Comparison of ENCODE assay signal across 8 cellular contexts in genomic region chrX:71859637-71860036, GRCh38. TPM values are rescaled to one million over a fixed set of nuclear protein-coding genes. Genes with fewer than 3 reads are reported as not detected.
A peak's percentile ranks its signal among the peaks of the same experiment; 100 is the strongest.
DNase-seq lines count a peak whose midpoint lies in the region; ATAC-seq and TF ChIP-seq lines count a peak whose summit lies in the region.

No MANE protein-coding gene starts in this region.

- peak; percentile 63 for TF ChIP-seq RAD21 in Ishikawa (IDR thresholded peaks at IDR 0.05; ENCODE audit: low read depth)

- 3% methylated on average over 3 of the region's 3 CpGs for WGBS in esophagus muscularis mucosa

- no peaks in the 10 kb centered on the region for H3K4me1 Mint-ChIP-seq in stimulated activated memory B cell treated with anti-CD40 and anti-IgM and Interleukin-4, amounts not matched to agents 10 μg/mL and 1 μg/mL and 100 μg/mL, for 72 hours

- no peaks in the 10 kb centered on the region for H3K36me3 Mint-ChIP-seq in stimulated activated memory B cell treated with anti-CD40 and anti-IgM and Interleukin-4, amounts not matched to agents 10 μg/mL and 1 μg/mL and 100 μg/mL, for 72 hours

- intact Hi-C loops in esophagus muscularis mucosa (cut with DNase I) = no loop called here

- TF ChIP-seq EP300 in Ishikawa (IDR thresholded peaks at IDR 0.05; ENCODE audit: borderline replicate concordance) = no peak
- TF ChIP-seq EP300 in esophagus muscularis mucosa (IDR thresholded peaks at IDR 0.05) = no peak

- no peaks in the 10 kb centered on the region for H3K9me3 ChIP-seq in esophagus muscularis mucosa

- H3K4me3 Mint-ChIP-seq in stimulated activated memory B cell treated with anti-CD40 and anti-IgM and Interleukin-4, amounts not matched to agents 10 μg/mL and 1 μg/mL and 100 μg/mL, for 72 hours = no peak overlapping the region

- no peaks in the 10 kb centered on the region for H3K27me3 ChIP-seq in esophagus muscularis mucosa

- H3K36me3 ChIP-seq in esophagus muscularis mucosa = no peaks in the 10 kb centered on the region

- no peak overlapping the region for H3K27ac Mint-ChIP-seq in stimulated activated memory B cell treated with anti-CD40 and anti-IgM and Interleukin-4, amounts not matched to agents 10 μg/mL and 1 μg/mL and 100 μg/mL, for 72 hours

- DNase-seq in NCI-H524 (lab: John Stamatoyannopoulos, UW) (peak; percentile 4 to 60), NCI-H524 treated with DMSO at 0.1 percent for 48 hours (lab: John Stamatoyannopoulos, UW) (no peak), T-helper 1 cell (peak in 3 of 5 donors; percentile 7 to 16 (median 15)), esophagus muscularis mucosa (ENCODE audit: extremely low spot score) (no peak), pons (ENCODE audit: low spot score) (peak; percentile 19)

- peak; percentile 33 to 53 (median 52) for TF ChIP-seq CTCF in esophagus muscularis mucosa (IDR thresholded peaks at IDR 0.05)

- H3K27ac ChIP-seq in esophagus muscularis mucosa (replicated peaks in 1 of 4) = no peak overlapping the region

- no peaks in the 10 kb centered on the region for H3K9me3 Mint-ChIP-seq in stimulated activated memory B cell treated with anti-CD40 and anti-IgM and Interleukin-4, amounts not matched to agents 10 μg/mL and 1 μg/mL and 100 μg/mL, for 72 hours

- H3K4me3 ChIP-seq in esophagus muscularis mucosa = no peak overlapping the region

- ATAC-seq in stimulated activated memory B cell treated with anti-CD40 and anti-IgM and Interleukin-4, amounts not matched to agents 10 μg/mL and 1 μg/mL and 100 μg/mL, for 72 hours = no peak
- ATAC-seq in HG03280 (IDR thresholded peaks at IDR 0.05; ENCODE audit: unreplicated experiment) = no peak

- H3K4me1 ChIP-seq in esophagus muscularis mucosa = no peaks in the 10 kb centered on the region

- no peak for TF ChIP-seq POLR2A in esophagus muscularis mucosa (IDR thresholded peaks at IDR 0.05; ENCODE audit: low read depth)

- H3K27me3 Mint-ChIP-seq in stimulated activated memory B cell treated with anti-CD40 and anti-IgM and Interleukin-4, amounts not matched to agents 10 μg/mL and 1 μg/mL and 100 μg/mL, for 72 hours = no peaks in the 10 kb centered on the region

TF ChIP-seq in Ishikawa, 13 proteins besides CTCF, POLR2A, EP300 and RAD21:
- TF ChIP-seq NFIC (IDR thresholded peaks at IDR 0.05) (no peak), TEAD4 (IDR thresholded peaks at IDR 0.05) (no peak), CEBPB (IDR thresholded peaks at IDR 0.05) (no peak), ZBTB7A (IDR thresholded peaks at IDR 0.05; ENCODE audit: low read depth) (no peak), TCF12 (IDR thresholded peaks at IDR 0.05; ENCODE audit: low read depth) (no peak), USF1 (IDR thresholded peaks at IDR 0.05) (no peak), CREB1 (IDR thresholded peaks at IDR 0.05; ENCODE audit: low read depth) (no peak), YY1 (IDR thresholded peaks at IDR 0.05; ENCODE audit: low read depth) (no peak), EGR1 (IDR thresholded peaks at IDR 0.05) (no peak), TAF1 (IDR thresholded peaks at IDR 0.05; ENCODE audit: low read depth) (no peak), REST (IDR thresholded peaks at IDR 0.05; ENCODE audit: low read depth) (no peak)
- TF ChIP-seq, protein P1, sequence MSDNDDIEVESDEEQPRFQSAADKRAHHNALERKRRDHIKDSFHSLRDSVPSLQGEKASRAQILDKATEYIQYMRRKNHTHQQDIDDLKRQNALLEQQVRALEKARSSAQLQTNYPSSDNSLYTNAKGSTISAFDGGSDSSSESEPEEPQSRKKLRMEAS (IDR thresholded peaks at IDR 0.05) = no peak

RNA-seq across cellular contexts. Expression of gene NHSL2, which starts 51.0 kb away (rescaled TPM):
- total RNA-seq in esophagus muscularis mucosa = 10 to 100 TPM; 10.4 to 31.4 (median 17.7) TPM

Comparison
In these comparisons a context has a peak if more than half of its experiments do, and no peak if none do; other contexts are left out.
1. DNase-seq: peak in NCI-H524 (2 of 2), T-helper 1 cell (3 of 5) and pons (single experiment); none in NCI-H524 treated with DMSO at 0.1 percent for 48 hours (single experiment) and esophagus muscularis mucosa (single experiment).